Comparison of ENCODE assay signal across 2 cellular contexts in genomic region chr2:161115205-161115604, GRCh38.
TF ChIP-seq lines count a peak whose summit lies in the region.

No MANE protein-coding gene starts in this region.

TF ChIP-seq in GM12891, 5 proteins besides CTCF, POLR2A, EP300 and RAD21 (continued from another document):
- TF ChIP-seq SPI1 (IDR thresholded peaks at IDR 0.05; ENCODE audit: low read depth, low read length), result no peak
- TF ChIP-seq TAF1 (IDR thresholded peaks at IDR 0.05; ENCODE audit: low read depth, low read length), result no peak
- TF ChIP-seq PAX5 (IDR thresholded peaks at IDR 0.05; ENCODE audit: insufficient read depth, low read length, severe bottlenecking), result no peak
TF ChIP-seq in GM12891: peak in this region for 0.

TF ChIP-seq in H1, 55 proteins besides CTCF, POLR2A, EP300 and RAD21:
- TF ChIP-seq USF2 (IDR thresholded peaks at IDR 0.05; ENCODE audit: low read length), result no peak
- TF ChIP-seq YY1 (IDR thresholded peaks at IDR 0.05; ENCODE audit: low read depth, low read length), result no peak
- no peak for TF ChIP-seq EZH2 (IDR thresholded peaks at IDR 0.05; ENCODE audit: low read depth, low read length, severe bottlenecking)
- TF ChIP-seq HDAC2 (IDR thresholded peaks at IDR 0.05; ENCODE audit: borderline replicate concordance in 1 of 2, low read depth in 2 of 2, low read length in 2 of 2), result no peak
- TF ChIP-seq JUN (IDR thresholded peaks at IDR 0.05; ENCODE audit: low read depth, low read length), result no peak
- TF ChIP-seq, protein P1, sequence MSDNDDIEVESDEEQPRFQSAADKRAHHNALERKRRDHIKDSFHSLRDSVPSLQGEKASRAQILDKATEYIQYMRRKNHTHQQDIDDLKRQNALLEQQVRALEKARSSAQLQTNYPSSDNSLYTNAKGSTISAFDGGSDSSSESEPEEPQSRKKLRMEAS (IDR thresholded peaks at IDR 0.05), result no peak
- TF ChIP-seq RXRA (IDR thresholded peaks at IDR 0.05; ENCODE audit: insufficient read depth, low read depth, low read length), result no peak
- no peak for TF ChIP-seq CHD7 (IDR thresholded peaks at IDR 0.05; ENCODE audit: insufficient replicate concordance, low read length)
- no peak for TF ChIP-seq CREB1 (IDR thresholded peaks at IDR 0.05)
- no peak for TF ChIP-seq E2F6 (IDR thresholded peaks at IDR 0.05)
- TF ChIP-seq BACH1 (IDR thresholded peaks at IDR 0.05; ENCODE audit: low read length), result no peak
- TF ChIP-seq TEAD4 (IDR thresholded peaks at IDR 0.05; ENCODE audit: low read depth, low read length), result no peak
- no peak for TF ChIP-seq RNF2 (IDR thresholded peaks at IDR 0.05; ENCODE audit: borderline replicate concordance, low read depth, low read length, missing control alignments, poor library complexity, severe bottlenecking)
- no peak for TF ChIP-seq SP2 (IDR thresholded peaks at IDR 0.05; ENCODE audit: low read length)
